In the genomic region with DNA sequence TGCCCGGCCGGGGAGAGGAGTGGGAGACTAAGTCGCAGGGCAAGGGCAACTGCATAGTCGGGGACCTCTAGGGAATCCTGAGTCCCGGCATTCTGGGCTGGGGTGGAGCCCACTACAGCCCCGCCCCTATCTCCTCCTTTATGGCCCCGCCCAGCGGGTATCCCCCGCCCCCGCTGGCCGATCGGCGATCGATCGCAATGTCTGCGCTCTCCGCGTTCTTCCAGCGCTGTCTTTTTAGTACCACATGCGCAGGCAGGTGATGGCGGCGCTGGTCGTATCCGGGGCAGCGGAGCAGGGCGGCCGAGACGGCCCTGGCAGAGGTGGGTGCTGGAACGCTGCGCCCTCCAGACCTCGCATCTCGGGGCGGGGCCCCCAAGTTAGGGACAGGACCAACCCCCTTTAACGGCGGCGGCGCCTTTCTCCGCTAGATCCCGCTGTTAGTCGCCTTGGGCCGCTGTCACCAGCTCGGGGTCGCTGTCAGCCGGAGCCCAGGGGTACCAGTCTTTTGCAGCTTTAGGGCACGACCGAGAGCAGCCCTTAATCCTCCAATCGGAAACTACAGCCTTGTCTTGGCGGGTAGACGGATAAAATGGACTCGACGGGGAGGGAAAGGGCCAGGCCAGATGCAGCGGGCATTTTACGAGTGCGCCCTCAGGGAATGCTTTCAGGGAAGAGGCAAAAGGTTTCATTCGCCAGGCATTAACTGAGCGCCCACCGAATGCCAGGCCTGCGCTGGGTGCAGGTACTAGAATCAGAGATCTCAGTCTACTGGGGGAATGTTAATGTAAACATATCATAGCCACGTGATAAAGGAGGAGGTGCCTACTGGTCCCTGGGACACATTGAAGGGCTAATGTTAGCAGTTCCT, we compare ENCODE assay signal across 8 cellular contexts. TPM values are rescaled to one million over a fixed set of nuclear protein-coding genes. Genes with fewer than 3 reads are reported as not detected.
DNase-seq lines count a peak whose midpoint lies in the region; ATAC-seq and TF ChIP-seq lines count a peak whose summit lies in the region.

A gene (plus strand): TSS at position 243 of the 868 bp plus-strand sequence. CDS start 17 bp downstream, at position 260.

- H3K27me3 ChIP-seq in GM23248 (replicated peaks; ENCODE audit: insufficient read depth) = no peaks in the 10 kb centered on the region; the same call in 1 of the 2 replicates
- peaks cover 43% of the 10 kb centered on the region for H3K27me3 ChIP-seq in MM.1S (replicated peaks; ENCODE audit: insufficient read depth, low read length)
- peaks cover 4% of the 10 kb centered on the region; the same call in 1 of the 2 replicates for H3K27me3 ChIP-seq in SJCRH30
- H3K27me3 ChIP-seq in foreskin keratinocyte = peaks cover 6% of the 10 kb centered on the region
- H3K27me3 ChIP-seq in neural progenitor cell = peaks cover 47% of the 10 kb centered on the region
- peaks cover 0 to 7% (median 4%) of the 10 kb centered on the region in 5 donors for H3K27me3 ChIP-seq in subcutaneous abdominal adipose tissue (ENCODE audit: control insufficient read depth in 5 of 5, insufficient read depth in 4 of 5, low read length in 5 of 5)

- H3K9me3 ChIP-seq in GM23248 (ENCODE audit: low read depth) (no peaks in the 10 kb centered on the region), MM.1S (replicated peaks; ENCODE audit: insufficient read depth, low read length) (no peaks in the 10 kb centered on the region), SJCRH30 (replicated peaks) (no peaks in the 10 kb centered on the region), neural progenitor cell (ENCODE audit: low read depth) (no peaks in the 10 kb centered on the region), subcutaneous abdominal adipose tissue (ENCODE audit: control insufficient read depth in 5 of 5, low read length in 5 of 5) (no peaks in the 10 kb centered on the region)

- peak; percentile 81 for ATAC-seq in foreskin keratinocyte

- 1% methylated on average over 55 to 58 of the region's 59 CpGs for whole genome bisulfite sequencing in GM23248 (ENCODE audit: low coverage in 1 of 2, low lambda C conversion rate in 2 of 2, missing lambda C conversion rate in 2 of 2), 2 experiments

- in situ Hi-C loops in GM23248 (cut with MboI) = loop anchor here (5.0 kb wide), 1 partner anchor 123 kb away; no protein-coding TSS in a partner anchor

- H3K9ac ChIP-seq in GM23248 = peak within 1 kb of the TSS; percentile 94
- peak within 1 kb of the TSS; percentile 77 for H3K9ac ChIP-seq in MM.1S (ENCODE audit: low read length)
- peak within 1 kb of the TSS; percentile 12 for H3K9ac ChIP-seq in neural progenitor cell
- H3K9ac ChIP-seq in subcutaneous abdominal adipose tissue (ENCODE audit: low read length in 5 of 5) = peak within 1 kb of the TSS; percentile 77 to 90 (median 88)

- H3K36me3 ChIP-seq in GM23248 (ENCODE audit: low read depth) (no peaks in the 10 kb centered on the region), MM.1S (replicated peaks; ENCODE audit: insufficient read depth, low read length) (no peaks in the 10 kb centered on the region), SJCRH30 (no peaks in the 10 kb centered on the region), neural progenitor cell (no peaks in the 10 kb centered on the region), subcutaneous abdominal adipose tissue (ENCODE audit: control insufficient read depth in 5 of 5, insufficient read depth in 5 of 5, low read length in 5 of 5) (peaks cover 0 to 10% (median 6%) of the 10 kb centered on the region in 5 donors)

- DNase-seq in DMS53 treated with DMSO at 0.1 percent for 48 hours (lab: John Stamatoyannopoulos, UW; ENCODE audit: unreplicated experiment) (peak; percentile 55), GM23248 (peak; percentile 98), MM.1S (peak; percentile 93), SJCRH30 (peak; percentile 87), foreskin keratinocyte (peak in 1 of 2 donors; percentile 76), neural progenitor cell (ENCODE audit: low spot score) (peak; percentile 96)
- DNase-seq in activated gamma-delta T cell treated with anti-CD3 and anti-CD28 coated beads, Interleukin-2, amount 50 U/mL, for 16 hours (ENCODE audit: low read depth) = peak; percentile 79

- H3K4me3 Mint-ChIP-seq in neural progenitor cell = peak within 1 kb of the TSS; percentile 95

- H3K9me2 ChIP-seq in GM23248 (ENCODE audit: insufficient read depth) = no peaks in the 10 kb centered on the region
- no peaks in the 10 kb centered on the region for H3K9me2 ChIP-seq in MM.1S (replicated peaks; ENCODE audit: insufficient read depth, low read length)

- H3K4me2 ChIP-seq in GM23248 (ENCODE audit: unreplicated experiment) (peak within 1 kb of the TSS; percentile 77), MM.1S (ENCODE audit: low read depth, low read length) (peak within 1 kb of the TSS; percentile 91), neural progenitor cell (peak within 1 kb of the TSS; percentile 94)

- H3K4me3 ChIP-seq in GM23248 = peak within 1 kb of the TSS; percentile 96
- peak within 1 kb of the TSS; percentile 94 for H3K4me3 ChIP-seq in MM.1S (ENCODE audit: low read length)
- H3K4me3 ChIP-seq in SJCRH30 = peak within 1 kb of the TSS; percentile 100
- peak within 1 kb of the TSS; percentile 88 for H3K4me3 ChIP-seq in neural progenitor cell
- peak within 1 kb of the TSS; percentile 96 to 99 (median 97) for H3K4me3 ChIP-seq in subcutaneous abdominal adipose tissue (ENCODE audit: low read depth in 1 of 5, low read length in 5 of 5)

- H3K9me3 Mint-ChIP-seq in neural progenitor cell = peaks cover 5% of the 10 kb centered on the region

- H3K27ac ChIP-seq in GM23248 (peak within 1 kb of the TSS; percentile 84), MM.1S (ENCODE audit: low read length) (peak within 1 kb of the TSS; percentile 24; the same call in 1 of the 2 replicates), SJCRH30 (peak within 1 kb of the TSS; percentile 58), foreskin keratinocyte (peak within 1 kb of the TSS; percentile 64), neural progenitor cell (no peak within 1 kb of the TSS), subcutaneous abdominal adipose tissue (ENCODE audit: low read depth, low read length) (peak within 1 kb of the TSS; percentile 67)

- H3K4me1 Mint-ChIP-seq in neural progenitor cell = peaks cover 48% of the 10 kb centered on the region

- TF ChIP-seq CTCF in MM.1S (IDR thresholded peaks at IDR 0.05; ENCODE audit: low read length) = no peak
- TF ChIP-seq CTCF in foreskin keratinocyte (conservative IDR thresholded peaks at IDR 0.05) = peak; percentile 11
- TF ChIP-seq CTCF in neural progenitor cell (IDR thresholded peaks at IDR 0.05) = no peak

- H3F3A ChIP-seq in GM23248 (ENCODE audit: insufficient read depth) (peaks cover 12% of the 10 kb centered on the region; the same call in 1 of the 2 replicates), MM.1S (ENCODE audit: insufficient read depth, low read length) (no peaks in the 10 kb centered on the region), neural progenitor cell (ENCODE audit: low read depth) (peaks cover 11% of the 10 kb centered on the region)

- peaks cover 1% of the 10 kb centered on the region for H3K36me3 Mint-ChIP-seq in neural progenitor cell

- H3K79me2 ChIP-seq in GM23248 (ENCODE audit: insufficient read depth) (peaks cover 19% of the 10 kb centered on the region), MM.1S (ENCODE audit: low read length) (peaks cover 22% of the 10 kb centered on the region), neural progenitor cell (ENCODE audit: low read depth) (no peaks in the 10 kb centered on the region)

- peaks cover 27% of the 10 kb centered on the region for H3K27me3 Mint-ChIP-seq in neural progenitor cell (ENCODE audit: insufficient read depth, low read depth)

- H3K4me1 ChIP-seq in GM23248 (ENCODE audit: insufficient read depth) (peaks cover 26% of the 10 kb centered on the region), MM.1S (ENCODE audit: low read length) (0 out of 2 replicates have a peak, but pooled peaks cover 5% of the 10 kb centered on the region), SJCRH30 (0 out of 2 replicates have a peak, but pooled peaks cover 5% of the 10 kb centered on the region), foreskin keratinocyte (peaks cover 3% of the 10 kb centered on the region), neural progenitor cell (peaks cover 12% of the 10 kb centered on the region), subcutaneous abdominal adipose tissue (ENCODE audit: control insufficient read depth in 5 of 5, insufficient read depth in 5 of 5, low read length in 5 of 5) (peaks cover 5 to 35% (median 32%) of the 10 kb centered on the region in 5 donors)

- H4K20me1 ChIP-seq in GM23248 (ENCODE audit: insufficient read depth) (no peaks in the 10 kb centered on the region), MM.1S (ENCODE audit: insufficient read depth, low read length) (no peaks in the 10 kb centered on the region), neural progenitor cell (ENCODE audit: low read depth) (peaks cover 4% of the 10 kb centered on the region)

- peak within 1 kb of the TSS; percentile 84 for H3K27ac Mint-ChIP-seq in neural progenitor cell

- H2AFZ ChIP-seq in GM23248 (peak within 1 kb of the TSS; percentile 78), MM.1S (ENCODE audit: low read length) (peak within 1 kb of the TSS; percentile 87), neural progenitor cell (replicated peaks) (peak within 1 kb of the TSS; percentile 70)

RNA-seq across cellular contexts. Expression of the gene that starts here (rescaled TPM):
- 51.2 and 58.1 TPM in 2 replicates for total RNA-seq in GM23248 (2014; rRNA removed; shearing (Covaris generic))
- polyA plus RNA-seq in GM23248 (2016; fragmentation: Nextera tagmentation; extraction: Ambion mirVana) (41.1 and 41.2 TPM in 2 replicates), foreskin keratinocyte (21.6 and 22.7 TPM in 2 replicates)
- 14.4 and 14.6 TPM in 2 replicates for total RNA-seq in SJCRH30 (2014; rRNA removed; shearing (Covaris generic))
- total RNA-seq in foreskin keratinocyte (23.3 and 24.0 TPM in 2 replicates), neural progenitor cell (ENCODE audit: low replicate concordance) (21.1 and 28.0 TPM in 2 replicates)

Comparison
In these comparisons a context has a peak if more than half of its experiments do, and no peak if none do; other contexts are left out.
1. H3K9ac ChIP-seq: peak in every context shown above with its lines; median percentile 94 in GM23248; 88 in subcutaneous abdominal adipose tissue; 77 in MM.1S; 12 in neural progenitor cell.